In genomic region chr10:22648547-22648961, GRCh38 we compare ENCODE assay signal across 1 cellular context.
TF ChIP-seq lines count a peak whose summit lies in the region.

No MANE protein-coding gene starts in this region.

TF ChIP-seq in GM12878, 131 proteins besides CTCF, POLR2A, EP300 and RAD21 (continued from another document):
- peak; percentile 27; the same call in 1 of the 2 replicates for TF ChIP-seq ZNF687 (IDR thresholded peaks at IDR 0.05)
- TF ChIP-seq ATF2 (IDR thresholded peaks at IDR 0.05; ENCODE audit: low read length), result 0 out of 2 replicates have a peak, but pooled peaks have one; percentile 31
- TF ChIP-seq IKZF2 (IDR thresholded peaks at IDR 0.05), result peak; percentile 95 to 96
- no peak; the same call in 1 of the 2 replicates for TF ChIP-seq USF2 (IDR thresholded peaks at IDR 0.05; ENCODE audit: borderline replicate concordance, low read depth, low read length)
- TF ChIP-seq BHLHE40 (IDR thresholded peaks at IDR 0.05; ENCODE audit: borderline replicate concordance in 1 of 2, low read depth in 2 of 2, low read length in 1 of 2), result peak; percentile 62 to 74; a peak in 3 of 4 replicates
- no peak for TF ChIP-seq CBFB (IDR thresholded peaks at IDR 0.05; ENCODE audit: low read depth)
- TF ChIP-seq ETV6 (conservative IDR thresholded peaks at IDR 0.05 in 1 of 2, IDR thresholded peaks at IDR 0.05 in 1 of 2; ENCODE audit: borderline replicate concordance in 1 of 2, low read depth in 1 of 2), result peak in 1 of 2 experiments; percentile 35; a peak in 1 of 4 replicates
- TF ChIP-seq KLF5 (IDR thresholded peaks at IDR 0.05; ENCODE audit: partially characterized antibody), result no peak
- 0 out of 2 replicates have a peak, but pooled peaks have one; percentile 33 for TF ChIP-seq ZNF24 (IDR thresholded peaks at IDR 0.05)
- TF ChIP-seq BCL11A (IDR thresholded peaks at IDR 0.05; ENCODE audit: low read depth, low read length), result 0 out of 2 replicates have a peak, but pooled peaks have one; percentile 67
- TF ChIP-seq E2F4 (IDR thresholded peaks at IDR 0.05; ENCODE audit: low read depth, low read length), result no peak
